ENCODE assay signal across 8 cellular contexts in genomic region chr4:101200561-101200960, GRCh38.
DNase-seq lines count a peak whose midpoint lies in the region; ATAC-seq and TF ChIP-seq lines count a peak whose summit lies in the region.

No MANE protein-coding gene starts in this region.

- DNase-seq in AG08396 (ENCODE audit: low spot score) (peak; percentile 48), M059J (ENCODE audit: low read depth) (peak; percentile 87), brain pericyte (ENCODE audit: low read depth, low spot score) (peak; percentile 49), lung microvascular endothelial cell (ENCODE audit: low read depth in 2 of 2) (peak; percentile 84 to 97), progenitor cell of endocrine pancreas (ENCODE audit: low spot score, unreplicated experiment) (no peak), activated T-cell treated with anti-CD3 and anti-CD28 coated beads for 4 hours (no peak)
- DNase-seq in effector CD8-positive, alpha-beta T cell (lab: John Stamatoyannopoulos, UW) = no peak

- ATAC-seq in HG03097 (IDR thresholded peaks at IDR 0.05; ENCODE audit: low FRiP score, unreplicated experiment) = no peak

- no peak for TF ChIP-seq CTCF in progenitor cell of endocrine pancreas (IDR thresholded peaks at IDR 0.05; ENCODE audit: unreplicated experiment)

- H3K27me3 Mint-ChIP-seq in progenitor cell of endocrine pancreas = no peaks in the 10 kb centered on the region

- no peaks in the 10 kb centered on the region for H3K36me3 Mint-ChIP-seq in progenitor cell of endocrine pancreas (ENCODE audit: insufficient read depth)

- H3K27ac Mint-ChIP-seq in progenitor cell of endocrine pancreas = no peak overlapping the region

- H3K4me3 Mint-ChIP-seq in progenitor cell of endocrine pancreas (ENCODE audit: low read depth) = no peak overlapping the region

- no peaks in the 10 kb centered on the region for H3K9me3 Mint-ChIP-seq in progenitor cell of endocrine pancreas (ENCODE audit: low read depth)

- H3K4me1 Mint-ChIP-seq in progenitor cell of endocrine pancreas (ENCODE audit: low read depth) = peaks cover 14% of the 10 kb centered on the region

Comparison
In these comparisons a context has a peak if more than half of its experiments do, and no peak if none do; other contexts are left out.
1. DNase-seq: peak in AG08396 (single experiment), M059J (single experiment), brain pericyte (single experiment) and lung microvascular endothelial cell (2 of 2); none in effector CD8-positive, alpha-beta T cell (single experiment), progenitor cell of endocrine pancreas (single experiment) and activated T-cell treated with anti-CD3 and anti-CD28 coated beads for 4 hours (single experiment).